Comparison of ENCODE assay signal across 33 cellular contexts in genomic region chr21:29133241-29133640, GRCh38.
"Had no signal": no experiment of that assay in that cellular context is flagged by ENCODE, and none has a peak within 500 bp of the region (broad histone marks: within the 10 kb centered on the region; RNA-seq: fewer than 3 reads in every experiment).

No MANE protein-coding gene starts in this region.

- H3K27ac ChIP-seq: ascending aorta, brain microvascular endothelial cell, coronary artery, dorsolateral prefrontal cortex, foreskin keratinocyte, gastrocnemius medialis, WERI-Rb-1 had no signal

- ATAC-seq: activated CD4-positive, CD25-positive, alpha-beta regulatory T cell treated with anti-CD3 and anti-CD28 coated beads, Interleukin-2, amount 50 U/mL, for 24 hours; activated CD8-positive, alpha-beta T cell treated with anti-CD3 and anti-CD28 coated beads for 36 hours; activated T-cell treated with anti-CD3 and anti-CD28 coated beads, Interleukin-2, amount 50 U/mL, for 4 hours; activated T-helper 17 cell treated with anti-CD3 and anti-CD28 coated beads, Interleukin-2, amount 50 U/mL, for 72 hours; foreskin keratinocyte; gastrocnemius medialis; T-helper 17 cell had no signal

- H3K9me3 Mint-ChIP-seq: activated CD8-positive, alpha-beta T cell treated with anti-CD3 and anti-CD28 coated beads for 36 hours; activated naive CD4-positive, alpha-beta T cell treated with anti-CD3 and anti-CD28 coated beads, Interleukin-2, amount 50 U/mL, for 24 hours; activated T-cell treated with anti-CD3 and anti-CD28 coated beads, Interleukin-2, amount 50 U/mL, for 4 hours; activated T-helper 17 cell treated with anti-CD3 and anti-CD28 coated beads, Interleukin-2, amount 50 U/mL, for 72 hours; central memory CD8-positive, alpha-beta T cell; dendritic cell treated with granulocyte-macrophage colony-stimulating factor and Interleukin-4, amounts not matched to agents 40 ng/mL and 50 ng/mL, for 4 days; T-helper 2 cell treated with Interferon-gamma antibody and Interleukin-4, amounts not matched to agents 5 μg/mL and 100 μg/mL, for 36 hours had no signal

- DNase-seq: activated B cell treated with CpG ODN at 0.5 μM for 24 hours; activated CD4-positive, alpha-beta T cell treated with anti-CD3 and anti-CD28 coated beads for 48 hours; activated CD4-positive, alpha-beta T cell treated with anti-CD3 and anti-CD28 coated beads, Interleukin-2, amount 50 U/mL, for 1 hour; activated CD4-positive, alpha-beta T cell treated with anti-CD3 and anti-CD28 coated beads, Interleukin-2, amount 50 U/mL, for 48 hours; activated CD8-positive, alpha-beta memory T cell treated with anti-CD3 and anti-CD28 coated beads for 24 hours; activated CD8-positive, alpha-beta T cell treated with anti-CD3 and anti-CD28 coated beads for 36 hours; activated effector memory CD4-positive, alpha-beta T cell treated with Interleukin-2 at 50 U/mL for 16 hours; activated gamma-delta T cell treated with Interleukin-2 at 50 U/mL for 16 hours; activated naive CD4-positive, alpha-beta T cell treated with Interleukin-2 at 50 U/mL for 16 hours; activated naive CD8-positive, alpha-beta T cell treated with anti-CD3 and anti-CD28 coated beads for 36 hours; activated T-cell treated with anti-CD3 and anti-CD28 coated beads, Interleukin-2, amount 50 U/mL, for 4 hours; brain microvascular endothelial cell; dorsolateral prefrontal cortex; effector memory CD4-positive, alpha-beta T cell; erythroblast; foreskin keratinocyte; gastrocnemius medialis; glutamatergic neuron; T-helper 1 cell; T-helper 17 cell; T1000; WERI-Rb-1 had no signal

- H3K27me3 Mint-ChIP-seq: activated B cell treated with CpG ODN at 0.5 μM for 24 hours; activated CD8-positive, alpha-beta T cell treated with anti-CD3 and anti-CD28 coated beads for 36 hours; activated naive CD4-positive, alpha-beta T cell treated with anti-CD3 and anti-CD28 coated beads, Interleukin-2, amount 50 U/mL, for 24 hours; activated naive CD8-positive, alpha-beta T cell treated with anti-CD3 and anti-CD28 coated beads for 36 hours; activated T-helper 17 cell treated with anti-CD3 and anti-CD28 coated beads, Interleukin-2, amount 50 U/mL, for 72 hours; central memory CD8-positive, alpha-beta T cell; dendritic cell treated with granulocyte-macrophage colony-stimulating factor and Interleukin-4, amounts not matched to agents 40 ng/mL and 50 ng/mL, for 4 days; T-helper 17 cell had no signal

- H3K9me3 ChIP-seq: gastrocnemius medialis had no signal

- FAIRE-seq: bronchial epithelial cell had no signal

- H3K36me3 ChIP-seq: ascending aorta, brain microvascular endothelial cell, esophagus muscularis mucosa, gastrocnemius medialis, WERI-Rb-1 had no signal

- H3K27me3 ChIP-seq: ascending aorta, brain microvascular endothelial cell, dorsolateral prefrontal cortex, esophagus muscularis mucosa, foreskin keratinocyte, gastrocnemius medialis had no signal

- H3K4me1 Mint-ChIP-seq: activated naive CD4-positive, alpha-beta T cell treated with anti-CD3 and anti-CD28 coated beads, Interleukin-2, amount 50 U/mL, for 24 hours; activated naive CD8-positive, alpha-beta T cell treated with anti-CD3 and anti-CD28 coated beads for 36 hours; activated T-helper 17 cell treated with anti-CD3 and anti-CD28 coated beads, Interleukin-2, amount 50 U/mL, for 72 hours; central memory CD8-positive, alpha-beta T cell; endodermal cell; T-helper 17 cell had no signal

- H3K27ac Mint-ChIP-seq: activated B cell treated with CpG ODN at 0.5 μM for 24 hours; activated CD8-positive, alpha-beta T cell treated with anti-CD3 and anti-CD28 coated beads for 36 hours; activated naive CD4-positive, alpha-beta T cell treated with anti-CD3 and anti-CD28 coated beads, Interleukin-2, amount 50 U/mL, for 24 hours; activated naive CD8-positive, alpha-beta T cell treated with anti-CD3 and anti-CD28 coated beads for 36 hours; activated T-helper 17 cell treated with anti-CD3 and anti-CD28 coated beads, Interleukin-2, amount 50 U/mL, for 72 hours; dendritic cell treated with granulocyte-macrophage colony-stimulating factor and Interleukin-4, amounts not matched to agents 40 ng/mL and 50 ng/mL, for 4 days; endodermal cell; T-helper 17 cell; T-helper 2 cell treated with Interferon-gamma antibody and Interleukin-4, amounts not matched to agents 5 μg/mL and 100 μg/mL, for 36 hours had no signal

- H3K4me3 ChIP-seq: ascending aorta, coronary artery, dorsolateral prefrontal cortex, esophagus muscularis mucosa, gastrocnemius medialis had no signal

- H3K4me3 Mint-ChIP-seq: activated B cell treated with CpG ODN at 0.5 μM for 24 hours; activated CD8-positive, alpha-beta T cell treated with anti-CD3 and anti-CD28 coated beads for 36 hours; activated naive CD4-positive, alpha-beta T cell treated with anti-CD3 and anti-CD28 coated beads, Interleukin-2, amount 50 U/mL, for 24 hours; activated naive CD8-positive, alpha-beta T cell treated with anti-CD3 and anti-CD28 coated beads for 36 hours; activated T-cell treated with anti-CD3 and anti-CD28 coated beads, Interleukin-2, amount 50 U/mL, for 4 hours; activated T-helper 17 cell treated with anti-CD3 and anti-CD28 coated beads, Interleukin-2, amount 50 U/mL, for 72 hours; central memory CD8-positive, alpha-beta T cell; dendritic cell treated with granulocyte-macrophage colony-stimulating factor and Interleukin-4, amounts not matched to agents 40 ng/mL and 50 ng/mL, for 4 days; endodermal cell; T-helper 17 cell; T-helper 2 cell treated with Interferon-gamma antibody and Interleukin-4, amounts not matched to agents 5 μg/mL and 100 μg/mL, for 36 hours had no signal
